Comparison of ENCODE assay signal across 13 cellular contexts in the genomic region with DNA sequence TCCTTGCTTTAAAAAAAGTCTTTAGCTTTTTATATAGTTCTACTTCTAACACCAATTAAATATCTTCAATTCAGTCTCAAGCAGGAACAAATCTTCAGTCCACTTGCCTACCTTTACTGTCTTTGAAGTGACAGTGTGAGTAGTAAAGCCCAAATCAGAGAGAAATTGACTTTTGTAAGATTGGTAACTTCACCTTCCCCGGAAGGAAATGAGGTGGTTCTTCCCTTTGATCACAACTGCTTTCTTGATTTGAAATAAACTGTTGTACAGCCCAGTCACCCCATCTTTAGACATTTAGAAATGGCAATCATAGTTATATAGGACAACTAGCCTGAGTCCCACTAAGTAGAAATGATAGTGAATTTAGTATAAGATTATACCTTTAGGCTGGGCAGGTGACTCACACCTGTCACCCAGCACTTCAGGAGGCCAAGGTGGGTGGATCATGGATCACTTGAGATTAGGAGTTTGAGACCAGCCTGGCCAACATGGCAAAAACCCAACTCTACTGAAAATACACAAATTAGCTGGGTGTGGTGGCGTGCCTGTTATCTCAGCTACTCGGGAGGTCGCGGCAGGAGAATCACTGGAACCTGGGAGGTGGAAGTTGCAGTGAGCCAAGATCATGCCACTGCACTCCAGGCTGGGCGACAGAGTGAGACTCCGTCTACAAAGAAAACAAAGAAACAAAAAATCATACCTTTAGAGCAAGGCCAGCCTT. TPM values are rescaled to one million over a fixed set of nuclear protein-coding genes. Genes with fewer than 3 reads are reported as not detected.
DNase-seq lines count a peak whose midpoint lies in the region; ATAC-seq and TF ChIP-seq lines count a peak whose summit lies in the region.
"Had no signal": no experiment of that assay in that cellular context is flagged by ENCODE, and none has a peak within 500 bp of the region (broad histone marks: within the 10 kb centered on the region; RNA-seq: fewer than 3 reads in every experiment).

No MANE protein-coding gene starts in this region.

- CTCF ChIA-PET in activated CD8-positive, alpha-beta memory T cell treated with anti-CD3 and anti-CD28 coated beads, Interleukin-2, amount 10 ng/mL, durations not matched to agents 7 days and 5 days (lab: Charles Lee) = interaction anchor here (1.0 to 10.8 kb wide), 4 partner anchors 8 to 62 kb away, joined by 3 to 70 read pairs (median 6); no protein-coding TSS in a partner anchor
- CTCF ChIA-PET in activated B cell treated with CpG ODN at 0.5 μM for 24 hours (lab: Charles Lee) = no interaction called here

- H3K4me3 Mint-ChIP-seq in activated CD8-positive, alpha-beta memory T cell treated with anti-CD3 and anti-CD28 coated beads, Interleukin-2, amount 10 ng/mL, durations not matched to agents 7 days and 5 days = peak overlapping the region; percentile 59
- H3K4me3 Mint-ChIP-seq in activated B cell treated with CpG ODN at 0.5 μM for 24 hours = peak overlapping the region; percentile 2

- DNase-seq in activated CD8-positive, alpha-beta memory T cell treated with anti-CD3 and anti-CD28 coated beads, Interleukin-2, amount 10 ng/mL, durations not matched to agents 7 days and 5 days = no peak
- DNase-seq in activated CD8-positive, alpha-beta memory T cell treated with anti-CD3 and anti-CD28 coated beads, Interleukin-2, amount 50 U/mL, for 4 hours = no peak
- DNase-seq in activated B cell treated with CpG ODN at 0.5 μM for 24 hours = no peak
- DNase-seq in fibroblast of lung (ENCODE audit: low read depth in 2 of 2) = no peak
- no peak for DNase-seq in testis
- DNase-seq in NCI-H510A (lab: John Stamatoyannopoulos, UW) = no peak
- DNase-seq: head of caudate nucleus; NCI-H446 treated with DMSO at 0.1 percent for 48 hours; stimulated activated CD4-positive, alpha-beta T cell treated with anti-CD3 and anti-CD28 coated beads, Interleukin-4, amount 100 ng/mL, for 1 hour had no signal

- 43 to 60% methylated on average over 7 of the region's 7 CpGs for WGBS in testis, 2 donors

- H2AFZ ChIP-seq in fibroblast of lung (ENCODE audit: low read length) = no peak overlapping the region
- H2AFZ ChIP-seq: parathyroid adenoma had no signal

- H3K27ac Mint-ChIP-seq in activated CD8-positive, alpha-beta memory T cell treated with anti-CD3 and anti-CD28 coated beads, Interleukin-2, amount 10 ng/mL, durations not matched to agents 7 days and 5 days = peak overlapping the region; percentile 75
- peak overlapping the region; percentile 50 for H3K27ac Mint-ChIP-seq in activated B cell treated with CpG ODN at 0.5 μM for 24 hours

- no peak for TF ChIP-seq POLR2A in testis (IDR thresholded peaks at IDR 0.05)

- peaks cover 32% of the 10 kb centered on the region for H3K36me3 Mint-ChIP-seq in activated CD8-positive, alpha-beta memory T cell treated with anti-CD3 and anti-CD28 coated beads, Interleukin-2, amount 10 ng/mL, durations not matched to agents 7 days and 5 days
- peaks cover 10% of the 10 kb centered on the region for H3K36me3 Mint-ChIP-seq in activated B cell treated with CpG ODN at 0.5 μM for 24 hours (ENCODE audit: low read depth)

- no peak overlapping the region for H3K27ac ChIP-seq in fibroblast of lung (ENCODE audit: insufficient read depth, low read length)
- H3K27ac ChIP-seq in testis = peak overlapping the region; percentile 60 to 95
- H3K27ac ChIP-seq: A549, parathyroid adenoma had no signal

- POLR2A ChIA-PET in activated B cell treated with CpG ODN at 0.5 μM for 24 hours (lab: Charles Lee) = no interaction called here

- peaks cover 2% of the 10 kb centered on the region for H3K4me1 ChIP-seq in fibroblast of lung (ENCODE audit: control insufficient read depth, extremely low read depth, insufficient read depth, low read length)
- H3K4me1 ChIP-seq in testis = peaks cover 10% of the 10 kb centered on the region

- H3K4me3 ChIP-seq in fibroblast of lung (replicated peaks in 1 of 4; ENCODE audit: control extremely low read depth in 1 of 4, insufficient read depth in 1 of 4, low read depth in 3 of 4, low read length in 4 of 4) = peak overlapping the region in 1 of 4 experiments; percentile 28
- H3K4me3 ChIP-seq in testis = no peak overlapping the region
- H3K4me3 ChIP-seq: A549 had no signal

- H3K27me3 Mint-ChIP-seq in activated CD8-positive, alpha-beta memory T cell treated with anti-CD3 and anti-CD28 coated beads, Interleukin-2, amount 10 ng/mL, durations not matched to agents 7 days and 5 days = no peaks in the 10 kb centered on the region
- H3K27me3 Mint-ChIP-seq in activated B cell treated with CpG ODN at 0.5 μM for 24 hours = no peaks in the 10 kb centered on the region

- no peaks in the 10 kb centered on the region for H3K9me3 Mint-ChIP-seq in activated CD8-positive, alpha-beta memory T cell treated with anti-CD3 and anti-CD28 coated beads, Interleukin-2, amount 10 ng/mL, durations not matched to agents 7 days and 5 days (ENCODE audit: low read depth)
- no peaks in the 10 kb centered on the region for H3K9me3 Mint-ChIP-seq in activated B cell treated with CpG ODN at 0.5 μM for 24 hours

- H3K4me2 ChIP-seq in fibroblast of lung (ENCODE audit: extremely low read depth, insufficient read depth, low read length) = peak overlapping the region; percentile 21
- H3K4me2 ChIP-seq: A549 had no signal

- H3K4me1 Mint-ChIP-seq in activated CD8-positive, alpha-beta memory T cell treated with anti-CD3 and anti-CD28 coated beads, Interleukin-2, amount 10 ng/mL, durations not matched to agents 7 days and 5 days = peaks cover 61% of the 10 kb centered on the region
- peaks cover 50% of the 10 kb centered on the region for H3K4me1 Mint-ChIP-seq in activated B cell treated with CpG ODN at 0.5 μM for 24 hours

- no peaks in the 10 kb centered on the region for H3K9me3 ChIP-seq in fibroblast of lung (ENCODE audit: control insufficient read depth, insufficient read depth, low read depth, low read length)
- H3K9me3 ChIP-seq in testis = no peaks in the 10 kb centered on the region
- H3K9me3 ChIP-seq: A549 had no signal

- no peak overlapping the region for H3K9ac ChIP-seq in fibroblast of lung (ENCODE audit: insufficient read depth, low read length)
- H3K9ac ChIP-seq: parathyroid adenoma had no signal

- TF ChIP-seq CTCF in activated B cell treated with CpG ODN at 0.5 μM for 24 hours (IDR thresholded peaks at IDR 0.05) (no peak), fibroblast of lung (conservative IDR thresholded peaks at IDR 0.05 in 1 of 2, IDR thresholded peaks at IDR 0.05 in 1 of 2; ENCODE audit: low read depth in 1 of 2, low read length in 2 of 2) (no peak), testis (IDR thresholded peaks at IDR 0.05) (no peak)

- intact Hi-C loops in activated B cell treated with CpG ODN at 0.5 μM for 24 hours (cut with micrococcal nuclease) (loop anchor here (10.0 kb wide), 1 partner anchor 709 kb away; a partner anchor contains a TSS), testis (cut with DNase I; ENCODE audit: low total_unique reads) (no loop called here)

- H3K79me2 ChIP-seq in fibroblast of lung (ENCODE audit: control insufficient read depth, insufficient read depth, low read length) = peaks cover 82% of the 10 kb centered on the region
- H3K79me2 ChIP-seq: parathyroid adenoma had no signal

- H3K27me3 ChIP-seq in fibroblast of lung (ENCODE audit: control insufficient read depth, insufficient read depth, low read length) = no peaks in the 10 kb centered on the region
- H3K27me3 ChIP-seq in testis = no peaks in the 10 kb centered on the region

- no peak for ATAC-seq in activated CD8-positive, alpha-beta memory T cell treated with anti-CD3 and anti-CD28 coated beads, Interleukin-2, amount 10 ng/mL, durations not matched to agents 7 days and 5 days
- no peak for ATAC-seq in activated B cell treated with CpG ODN at 0.5 μM for 24 hours (ENCODE audit: low read depth)
- ATAC-seq in HG02840 (IDR thresholded peaks at IDR 0.05; ENCODE audit: low FRiP score, unreplicated experiment) = no peak
- no peak for ATAC-seq in GM21528 (IDR thresholded peaks at IDR 0.05; ENCODE audit: low FRiP score, unreplicated experiment)
- ATAC-seq: A549 had no signal

- H3K36me3 ChIP-seq in fibroblast of lung (ENCODE audit: control insufficient read depth, insufficient read depth, low read length) (no peaks in the 10 kb centered on the region), testis (ENCODE audit: low read depth, missing control alignments) (no peaks in the 10 kb centered on the region)

- H4K20me1 ChIP-seq in fibroblast of lung (ENCODE audit: control insufficient read depth, extremely low read depth, insufficient read depth, low read length) = no peaks in the 10 kb centered on the region

RNA-seq across cellular contexts. Expression of a gene that starts 4.7 kb away (rescaled TPM):
- 10 to 100 TPM; 73.7 to 75.4 TPM for total RNA-seq in activated CD8-positive, alpha-beta memory T cell treated with anti-CD3 and anti-CD28 coated beads, Interleukin-2, amount 10 ng/mL, durations not matched to agents 7 days and 5 days
- total RNA-seq in activated B cell treated with CpG ODN at 0.5 μM for 24 hours (18.2 and 22.6 TPM in 2 replicates), fibroblast of lung (95.8 and 124 TPM in 2 replicates), testis (10 to 100 TPM in 1 of 2 donors, 1 to 10 TPM in 1; 9.3 to 10.7 TPM)
- polyA plus RNA-seq in fibroblast of lung (67.2 and 77.8 TPM in 2 replicates), testis (ENCODE audit: insufficient read depth, low read depth, low replicate concordance) (16.2 TPM)
- 36.8 and 37.9 TPM in 2 replicates for polyA plus RNA-seq in fibroblast of lung (2012)
- polyA minus RNA-seq in fibroblast of lung (ENCODE audit: low replicate concordance) = 5.5 and 9.1 TPM in 2 replicates

RNA-seq across cellular contexts. Expression of a gene that starts 42.7 kb away (rescaled TPM):
- total RNA-seq in activated CD8-positive, alpha-beta memory T cell treated with anti-CD3 and anti-CD28 coated beads, Interleukin-2, amount 10 ng/mL, durations not matched to agents 7 days and 5 days = 10 to 100 TPM; 28.2 to 34.5 TPM
- 1.5 and 2.4 TPM in 2 replicates for total RNA-seq in activated B cell treated with CpG ODN at 0.5 μM for 24 hours
- total RNA-seq in fibroblast of lung = 78.4 and 78.6 TPM in 2 replicates
- polyA plus RNA-seq in fibroblast of lung = 237 and 2,788 TPM in 2 replicates
- polyA plus RNA-seq in fibroblast of lung (2012) = 206 and 2,024 TPM in 2 replicates
- 291 and 2,169 TPM in 2 replicates for polyA minus RNA-seq in fibroblast of lung (ENCODE audit: low replicate concordance)
- total RNA-seq in testis = 100 to 1,000 TPM; 398 to 527 TPM
- polyA plus RNA-seq in testis (ENCODE audit: insufficient read depth, low read depth, low replicate concordance) = 939 TPM
